21 cellular contexts compared by ENCODE assay signal in the genomic region with DNA sequence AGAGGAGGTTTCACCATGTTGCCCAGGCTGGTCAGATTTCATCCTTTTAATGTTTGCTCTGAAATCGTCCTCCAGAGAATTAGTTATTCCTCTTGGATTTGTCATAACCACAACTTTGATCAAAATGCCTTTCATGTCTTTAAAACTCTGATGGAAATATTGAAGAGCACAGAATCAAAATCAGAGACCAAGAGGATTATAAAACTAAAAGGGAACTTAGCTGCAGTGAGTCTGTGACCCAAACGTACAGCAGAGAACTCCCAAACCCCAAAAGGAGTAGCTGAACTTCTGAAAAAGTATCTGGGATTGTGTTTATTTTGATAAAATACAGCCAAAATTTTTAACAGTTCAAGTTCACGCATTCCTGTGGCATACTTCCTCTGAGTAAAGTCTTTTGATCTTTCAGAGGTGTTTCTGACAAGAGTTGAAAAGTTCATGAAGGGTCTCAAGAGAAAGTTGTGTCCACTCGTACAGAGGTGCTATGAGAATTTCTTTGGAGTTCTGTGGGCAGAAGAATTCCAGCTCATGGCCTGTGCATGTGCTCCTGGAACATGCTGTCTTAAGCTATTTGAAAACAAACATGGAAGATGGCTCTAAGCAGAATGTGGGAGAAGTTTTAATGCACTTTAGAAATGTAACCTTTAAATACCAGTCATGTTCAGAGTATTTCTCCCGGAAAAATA.
DNase-seq lines count a peak whose midpoint lies in the region; ATAC-seq, FAIRE-seq and TF ChIP-seq lines count a peak whose summit lies in the region.
"Had no signal": no experiment of that assay in that cellular context is flagged by ENCODE, and none has a peak within 500 bp of the region (broad histone marks: within the 10 kb centered on the region; RNA-seq: fewer than 3 reads in every experiment).

No MANE protein-coding gene starts in this region.

- H3K9me3 ChIP-seq in GM23248 (ENCODE audit: low read depth) (no peaks in the 10 kb centered on the region), astrocyte (ENCODE audit: insufficient read depth, low read depth, low read length) (peaks cover 24% of the 10 kb centered on the region), skeletal muscle satellite cell (replicated peaks; ENCODE audit: low read length) (peaks cover 9% of the 10 kb centered on the region)
- H3K9me3 ChIP-seq: gastrocnemius medialis had no signal

- FAIRE-seq in astrocyte (lab: Jason Lieb, UNC): no peak
- FAIRE-seq: GM12891 had no signal

- peaks cover 5% of the 10 kb centered on the region for H3K36me3 Mint-ChIP-seq in astrocyte (ENCODE audit: low read depth, unreplicated experiment)

- H3K4me1 Mint-ChIP-seq in astrocyte (ENCODE audit: low read depth, unreplicated experiment): peaks cover 14% of the 10 kb centered on the region

- H3K79me2 ChIP-seq in GM23248 (ENCODE audit: insufficient read depth) (no peaks in the 10 kb centered on the region), astrocyte (ENCODE audit: insufficient read depth, low read length) (no peaks in the 10 kb centered on the region)

- H3K9me2 ChIP-seq in GM23248 (ENCODE audit: insufficient read depth): no peaks in the 10 kb centered on the region

- H3K4me3 ChIP-seq in GM23248 (peak overlapping the region; percentile 17), astrocyte (ENCODE audit: insufficient read depth, low read depth, low read length) (peak overlapping the region; percentile 11), fibroblast of villous mesenchyme (ENCODE audit: low read depth, low read length) (no peak overlapping the region), skeletal muscle satellite cell (ENCODE audit: low read length) (no peak overlapping the region)
- H3K4me3 ChIP-seq: gastrocnemius medialis, right atrium auricular region, upper lobe of right lung had no signal

- H4K20me1 ChIP-seq in GM23248 (ENCODE audit: insufficient read depth): no peaks in the 10 kb centered on the region
- H4K20me1 ChIP-seq in astrocyte (ENCODE audit: insufficient read depth, low read length): no peaks in the 10 kb centered on the region

- H3K27me3 Mint-ChIP-seq in astrocyte (ENCODE audit: low read depth, unreplicated experiment): peaks cover 4% of the 10 kb centered on the region

- H3K9ac ChIP-seq in GM23248 (no peak overlapping the region), astrocyte (ENCODE audit: low read length) (peak overlapping the region; percentile 30), skeletal muscle satellite cell (ENCODE audit: low read depth, low read length) (no peak overlapping the region)

- DNase-seq in GM23248 (peak; percentile 76), astrocyte (ENCODE audit: low read depth) (peak; percentile 80), fibroblast of villous mesenchyme (ENCODE audit: low read depth) (peak; percentile 34), OCI-M2 (lab: John Stamatoyannopoulos, UW; ENCODE audit: unreplicated experiment) (no peak)
- DNase-seq: activated effector memory CD4-positive, alpha-beta T cell treated with Interleukin-2 at 50 U/mL for 16 hours; Calu3; cerebellar nuclear complex; gastrocnemius medialis; GF-D8; Karpas-422; NCI-H1105; NCI-H526 treated with DMSO at 0.1 percent for 48 hours; OCI-M1; upper lobe of right lung had no signal

- WGBS in GM23248 (ENCODE audit: low coverage in 1 of 2, low lambda C conversion rate in 2 of 2, missing lambda C conversion rate in 2 of 2), 2 experiments: 42 to 43% methylated on average over 5 of the region's 5 CpGs

- in situ Hi-C loops in GM23248 (cut with MboI): loop anchor here (10.0 to 25.0 kb wide), 2 partner anchors 347 to 599 kb away; a partner anchor contains a TSS

- H3K27ac ChIP-seq in GM23248: peak overlapping the region; percentile 55
- H3K27ac ChIP-seq in astrocyte (ENCODE audit: low read depth, low read length): peak overlapping the region; percentile 65
- H3K27ac ChIP-seq: gastrocnemius medialis, right atrium auricular region, upper lobe of right lung had no signal

- peak overlapping the region; percentile 31 for H3K4me2 ChIP-seq in GM23248 (ENCODE audit: unreplicated experiment)
- H3K4me2 ChIP-seq in astrocyte (ENCODE audit: low read length): peak overlapping the region; percentile 70
- peak overlapping the region; percentile 36 for H3K4me2 ChIP-seq in skeletal muscle satellite cell (ENCODE audit: low read length)

- no peak for TF ChIP-seq CTCF in astrocyte (IDR thresholded peaks at IDR 0.05; ENCODE audit: insufficient read depth, low read depth, low read length)
- TF ChIP-seq CTCF in fibroblast of villous mesenchyme (IDR thresholded peaks at IDR 0.05; ENCODE audit: insufficient read depth, low read depth, low read length): no peak

- H3K36me3 ChIP-seq in GM23248 (ENCODE audit: low read depth): no peaks in the 10 kb centered on the region
- no peaks in the 10 kb centered on the region for H3K36me3 ChIP-seq in astrocyte (ENCODE audit: insufficient read depth, low read length)
- H3K36me3 ChIP-seq in skeletal muscle satellite cell (ENCODE audit: insufficient read depth, low read length): no peaks in the 10 kb centered on the region
- H3K36me3 ChIP-seq: gastrocnemius medialis, right atrium auricular region, upper lobe of right lung had no signal

- H3K4me3 Mint-ChIP-seq in astrocyte (ENCODE audit: unreplicated experiment): no peak overlapping the region
- H3K4me3 Mint-ChIP-seq: stimulated activated naive CD8-positive, alpha-beta T cell treated with anti-CD3 and anti-CD28 coated beads, Interleukin-15, Interleukin-2, amounts not matched to agents 100 ng/mL and 50 ng/mL, for 24 hours had no signal

- H2AFZ ChIP-seq in GM23248 (peak overlapping the region; percentile 27), astrocyte (ENCODE audit: low read depth, low read length) (no peak overlapping the region)

- H3K4me1 ChIP-seq in GM23248 (ENCODE audit: insufficient read depth): peaks cover 27% of the 10 kb centered on the region
- H3K4me1 ChIP-seq in astrocyte (ENCODE audit: insufficient read depth, low read length): peaks cover 17% of the 10 kb centered on the region
- H3K4me1 ChIP-seq in skeletal muscle satellite cell (ENCODE audit: control insufficient read depth, insufficient read depth, low read length): peaks cover 18% of the 10 kb centered on the region
- H3K4me1 ChIP-seq: gastrocnemius medialis, right atrium auricular region, upper lobe of right lung had no signal

- peaks cover 23% of the 10 kb centered on the region for H3K9me3 Mint-ChIP-seq in astrocyte (ENCODE audit: unreplicated experiment)

- ATAC-seq in HG03196 (IDR thresholded peaks at IDR 0.05; ENCODE audit: unreplicated experiment): no peak
- no peak for ATAC-seq in HG02973 (IDR thresholded peaks at IDR 0.05; ENCODE audit: unreplicated experiment)
- ATAC-seq: gastrocnemius medialis, left lobe of liver, upper lobe of right lung had no signal

- no peak overlapping the region for H3K27ac Mint-ChIP-seq in astrocyte (ENCODE audit: unreplicated experiment)
- H3K27ac Mint-ChIP-seq: stimulated activated naive CD8-positive, alpha-beta T cell treated with anti-CD3 and anti-CD28 coated beads, Interleukin-15, Interleukin-2, amounts not matched to agents 100 ng/mL and 50 ng/mL, for 24 hours had no signal

- peaks cover 23% of the 10 kb centered on the region for H3F3A ChIP-seq in GM23248 (ENCODE audit: insufficient read depth)

- H3K27me3 ChIP-seq in GM23248 (replicated peaks; ENCODE audit: insufficient read depth): no peaks in the 10 kb centered on the region
- no peaks in the 10 kb centered on the region for H3K27me3 ChIP-seq in astrocyte (ENCODE audit: insufficient read depth, low read length)
- peaks cover 3% of the 10 kb centered on the region for H3K27me3 ChIP-seq in skeletal muscle satellite cell (ENCODE audit: control insufficient read depth, insufficient read depth, low read length)
- H3K27me3 ChIP-seq: gastrocnemius medialis, right atrium auricular region, upper lobe of right lung had no signal

Comparison
In these comparisons a context has a peak if more than half of its experiments do, and no peak if none do; other contexts are left out.
1. H3K4me3 ChIP-seq: peak in GM23248 (single experiment) and astrocyte (single experiment); none in fibroblast of villous mesenchyme (single experiment) and skeletal muscle satellite cell (single experiment).
2. Peak in every context shown above with its lines, with median percentiles within 50 percentile points of each other: H3K4me2 ChIP-seq.